In the genomic region with DNA sequence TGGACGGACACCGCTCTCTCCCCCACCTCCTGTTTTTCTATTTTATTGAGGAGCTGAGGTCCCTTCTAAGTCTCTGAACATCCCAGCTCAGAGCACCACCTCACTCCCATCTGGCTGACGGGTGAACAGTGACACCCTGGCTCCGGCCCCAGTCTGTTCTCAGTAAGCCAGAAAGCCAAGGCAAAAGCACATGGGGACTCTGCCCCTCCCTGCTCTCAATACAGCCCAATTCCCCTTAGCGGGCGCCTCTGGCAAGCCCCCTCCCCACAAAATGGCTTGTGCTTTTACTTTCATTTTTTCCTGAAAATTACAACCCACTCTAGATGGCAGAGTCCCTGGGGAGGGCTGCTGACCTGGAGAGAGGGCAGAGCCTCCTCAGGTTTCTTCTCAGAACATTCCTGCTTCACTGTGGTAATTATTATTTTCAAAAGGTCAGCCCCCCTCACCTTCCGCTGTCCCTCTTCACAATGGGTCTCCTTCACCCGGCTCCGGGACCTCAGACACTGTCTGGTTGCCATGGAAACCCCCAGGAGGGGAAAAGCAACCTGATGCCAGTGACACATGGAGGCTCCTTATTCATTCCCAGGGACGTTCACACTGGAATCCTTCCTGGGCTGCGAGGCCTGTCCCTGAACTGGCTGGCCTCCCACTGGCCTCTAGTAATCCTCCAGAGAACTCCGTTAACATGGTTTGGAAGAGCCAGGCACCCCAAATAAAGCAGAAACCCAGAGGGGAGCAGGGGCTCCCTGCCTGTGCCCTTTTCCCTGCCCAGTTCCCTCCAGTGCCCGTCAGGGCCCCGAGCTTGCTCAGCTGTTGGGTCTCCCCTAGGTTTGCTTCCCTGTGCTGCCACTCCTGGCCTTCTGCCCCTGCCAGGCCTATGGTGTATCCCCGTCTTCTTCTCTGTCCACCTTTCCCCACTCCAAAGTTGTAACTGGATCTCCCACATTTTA, we compare ENCODE assay signal across 9 cellular contexts. TPM values are rescaled to one million over a fixed set of nuclear protein-coding genes. Genes with fewer than 3 reads are reported as not detected.
A peak's percentile ranks its signal among the peaks of the same experiment; 100 is the strongest.
DNase-seq lines count a peak whose midpoint lies in the region; ATAC-seq lines count a peak whose summit lies in the region.
"Had no signal": no experiment of that assay in that cellular context is flagged by ENCODE, and none has a peak within 500 bp of the region (broad histone marks: within the 10 kb centered on the region; RNA-seq: fewer than 3 reads in every experiment).

No MANE protein-coding gene starts in this region.

- no peaks in the 10 kb centered on the region for H3K9me3 Mint-ChIP-seq in stimulated activated effector memory CD8-positive, alpha-beta T cell treated with anti-CD3 and anti-CD28 coated beads, Interleukin-12 subunit alpha, Interleukin-12 subunit beta, amount 100 ng/mL, for 72 hours

- H3K27ac Mint-ChIP-seq in stimulated activated effector memory CD8-positive, alpha-beta T cell treated with anti-CD3 and anti-CD28 coated beads, Interleukin-12 subunit alpha, Interleukin-12 subunit beta, amount 100 ng/mL, for 72 hours, result peak overlapping the region; percentile 54

- H3K36me3 Mint-ChIP-seq in stimulated activated effector memory CD8-positive, alpha-beta T cell treated with anti-CD3 and anti-CD28 coated beads, Interleukin-12 subunit alpha, Interleukin-12 subunit beta, amount 100 ng/mL, for 72 hours, result no peaks in the 10 kb centered on the region

- DNase-seq in activated effector memory CD4-positive, alpha-beta T cell treated with anti-CD3 and anti-CD28 coated beads, Interleukin-2, amount 50 U/mL, for 16 hours, result peak; percentile 49
- no peak for DNase-seq in activated effector memory CD4-positive, alpha-beta T cell treated with Interleukin-2 at 50 U/mL for 16 hours
- peak; percentile 74 for DNase-seq in SK-N-DZ (ENCODE audit: low spot score)
- peak; percentile 60 for DNase-seq in iPS-NIHi7 (ENCODE audit: extremely low spot score)
- no peak for DNase-seq in stimulated activated effector memory CD8-positive, alpha-beta T cell treated with anti-CD3 and anti-CD28 coated beads, Interleukin-12 subunit alpha, Interleukin-12 subunit beta, amount 100 ng/mL, for 72 hours (ENCODE audit: low spot score in 2 of 2)
- DNase-seq in activated CD8-positive, alpha-beta memory T cell treated with anti-CD3 and anti-CD28 coated beads for 24 hours, result no peak
- DNase-seq in epidermal melanocyte (ENCODE audit: insufficient read length, low spot score), result no peak
- DNase-seq in NAMALWA (ENCODE audit: low spot score), result no peak
- DNase-seq: stomach had no signal

- ATAC-seq in stimulated activated effector memory CD8-positive, alpha-beta T cell treated with anti-CD3 and anti-CD28 coated beads, Interleukin-12 subunit alpha, Interleukin-12 subunit beta, amount 100 ng/mL, for 72 hours, result no peak

- H3K4me1 Mint-ChIP-seq in stimulated activated effector memory CD8-positive, alpha-beta T cell treated with anti-CD3 and anti-CD28 coated beads, Interleukin-12 subunit alpha, Interleukin-12 subunit beta, amount 100 ng/mL, for 72 hours, result peaks cover 27% of the 10 kb centered on the region

- no peak overlapping the region for H3K4me3 Mint-ChIP-seq in stimulated activated effector memory CD8-positive, alpha-beta T cell treated with anti-CD3 and anti-CD28 coated beads, Interleukin-12 subunit alpha, Interleukin-12 subunit beta, amount 100 ng/mL, for 72 hours

RNA-seq across cellular contexts. Expression of gene COL2A1, which starts 15.9 kb away (rescaled TPM):
- polyA plus RNA-seq in SK-N-DZ (2014; cell fraction: cytosol; rRNA removed), result 6.6 and 9.9 TPM in 2 replicates
- 55.9 and 74.4 TPM in 2 replicates for polyA plus RNA-seq in SK-N-DZ (2014; cell fraction: nucleus; rRNA removed)

RNA-seq across cellular contexts. Expression of gene TMEM106C, which starts 25.0 kb away (rescaled TPM):
- polyA plus RNA-seq in SK-N-DZ (2014; cell fraction: cytosol; rRNA removed), result 173 and 195 TPM in 2 replicates
- polyA plus RNA-seq in SK-N-DZ (2014; cell fraction: nucleus; rRNA removed), result 225 and 276 TPM in 2 replicates

Comparison
In these comparisons a context has a peak if more than half of its experiments do, and no peak if none do; other contexts are left out.
1. DNase-seq: peak in activated effector memory CD4-positive, alpha-beta T cell treated with anti-CD3 and anti-CD28 coated beads, Interleukin-2, amount 50 U/mL, for 16 hours (single experiment), SK-N-DZ (single experiment) and iPS-NIHi7 (single experiment); none in activated effector memory CD4-positive, alpha-beta T cell treated with Interleukin-2 at 50 U/mL for 16 hours (single experiment), stimulated activated effector memory CD8-positive, alpha-beta T cell treated with anti-CD3 and anti-CD28 coated beads, Interleukin-12 subunit alpha, Interleukin-12 subunit beta, amount 100 ng/mL, for 72 hours (0 of 2), activated CD8-positive, alpha-beta memory T cell treated with anti-CD3 and anti-CD28 coated beads for 24 hours (single experiment), epidermal melanocyte (single experiment) and NAMALWA (single experiment).